8 cellular contexts compared by ENCODE assay signal in genomic region chr9:97222393-97222792, GRCh38.
DNase-seq lines count a peak whose midpoint lies in the region; ATAC-seq and TF ChIP-seq lines count a peak whose summit lies in the region.
"Not testable (repeated sequence)": the region's sequence is repeated elsewhere in the genome, so short reads cannot be mapped to it uniquely, and the experiment has no call there.

No MANE protein-coding gene starts in this region.

- H3K27me3 Mint-ChIP-seq in Calu3 (ENCODE audit: unreplicated experiment) (peaks cover 16% of the 10 kb centered on the region), nephron progenitor cell (ENCODE audit: low read depth, poor library complexity) (peaks cover 63% of the 10 kb centered on the region)
- peaks cover 48% of the 10 kb centered on the region for H3K27me3 Mint-ChIP-seq in activated CD8-positive, alpha-beta T cell treated with anti-CD3 and anti-CD28 coated beads, Interleukin-2, amount 10 ng/mL, durations not matched to agents 7 days and 5 days (ENCODE audit: low read depth)
- H3K27me3 Mint-ChIP-seq in stimulated activated naive CD8-positive, alpha-beta T cell treated with anti-CD3 and anti-CD28 coated beads, Interleukin-15, amount 100 ng/mL, for 72 hours: peaks cover 72% of the 10 kb centered on the region

- peak overlapping the region; percentile 93 for H3K4me2 ChIP-seq in KMS-11

- H3K4me3 Mint-ChIP-seq in Calu3 (ENCODE audit: low read depth, unreplicated experiment): peak overlapping the region; percentile 72
- H3K4me3 Mint-ChIP-seq in activated CD8-positive, alpha-beta T cell treated with anti-CD3 and anti-CD28 coated beads, Interleukin-2, amount 10 ng/mL, durations not matched to agents 7 days and 5 days: peak overlapping the region; percentile 8
- H3K4me3 Mint-ChIP-seq in nephron progenitor cell: peak overlapping the region; percentile 57
- H3K4me3 Mint-ChIP-seq in stimulated activated naive CD8-positive, alpha-beta T cell treated with anti-CD3 and anti-CD28 coated beads, Interleukin-15, amount 100 ng/mL, for 72 hours: peak overlapping the region; percentile 9 to 92

- not testable (repeated sequence) for H3K79me2 ChIP-seq in KMS-11 (ENCODE audit: insufficient read depth, low read depth)

- H3K9ac ChIP-seq in KMS-11: not testable (repeated sequence)
- H3K9ac ChIP-seq in iPS-18a (ENCODE audit: low read length): peak overlapping the region; percentile 87

- CTCF ChIA-PET in Calu3 (lab: Charles Lee): not testable (repeated sequence)
- CTCF ChIA-PET in activated CD8-positive, alpha-beta T cell treated with anti-CD3 and anti-CD28 coated beads, Interleukin-2, amount 10 ng/mL, durations not matched to agents 7 days and 5 days (lab: Charles Lee): interaction anchor here (0.9 to 1.6 kb wide), 3 partner anchors 16 to 368 kb away, joined by 3 to 5 read pairs (median 4); partner anchors contain the start of gene ZNF782

- H4K20me1 ChIP-seq in KMS-11 (ENCODE audit: insufficient read depth): not testable (repeated sequence)

- H3K4me1 Mint-ChIP-seq in Calu3 (ENCODE audit: low read depth, unreplicated experiment); activated CD8-positive, alpha-beta T cell treated with anti-CD3 and anti-CD28 coated beads, Interleukin-2, amount 10 ng/mL, durations not matched to agents 7 days and 5 days (ENCODE audit: low read depth); stimulated activated naive CD8-positive, alpha-beta T cell treated with anti-CD3 and anti-CD28 coated beads, Interleukin-15, amount 100 ng/mL, for 72 hours: not testable (repeated sequence)
- peaks cover 11% of the 10 kb centered on the region for H3K4me1 Mint-ChIP-seq in nephron progenitor cell

- not testable (repeated sequence) for H3K27me3 ChIP-seq in KMS-11 (ENCODE audit: insufficient read depth, low read depth)
- H3K27me3 ChIP-seq in ectodermal cell (ENCODE audit: control insufficient read depth, insufficient read depth, low read length, poor library complexity, severe bottlenecking) (peaks cover 47% of the 10 kb centered on the region), iPS-18a (ENCODE audit: control insufficient read depth, insufficient read depth, low read length) (peaks cover 23% of the 10 kb centered on the region)

- H3K27ac Mint-ChIP-seq in Calu3 (ENCODE audit: unreplicated experiment); activated CD8-positive, alpha-beta T cell treated with anti-CD3 and anti-CD28 coated beads, Interleukin-2, amount 10 ng/mL, durations not matched to agents 7 days and 5 days; nephron progenitor cell; stimulated activated naive CD8-positive, alpha-beta T cell treated with anti-CD3 and anti-CD28 coated beads, Interleukin-15, amount 100 ng/mL, for 72 hours: not testable (repeated sequence)

- H3K4me1 ChIP-seq in KMS-11 (ENCODE audit: low read depth, poor library complexity, severe bottlenecking); ectodermal cell (ENCODE audit: control insufficient read depth, insufficient read depth, low read length); iPS-18a (ENCODE audit: control insufficient read depth, low read depth, low read length): not testable (repeated sequence)

- not testable (repeated sequence) for TF ChIP-seq CTCF in Calu3 (IDR thresholded peaks at IDR 0.05; ENCODE audit: unreplicated experiment); KMS-11 (conservative IDR thresholded peaks at IDR 0.05; ENCODE audit: low read depth, low read length); nephron progenitor cell (IDR thresholded peaks at IDR 0.05)

- H3K9me3 Mint-ChIP-seq in Calu3 (ENCODE audit: low read depth, unreplicated experiment); activated CD8-positive, alpha-beta T cell treated with anti-CD3 and anti-CD28 coated beads, Interleukin-2, amount 10 ng/mL, durations not matched to agents 7 days and 5 days (ENCODE audit: insufficient read depth); nephron progenitor cell; stimulated activated naive CD8-positive, alpha-beta T cell treated with anti-CD3 and anti-CD28 coated beads, Interleukin-15, amount 100 ng/mL, for 72 hours: not testable (repeated sequence)

- WGBS in ectodermal cell, 2 experiments: 1% methylated on average over 21 of the region's 21 CpGs

- not testable (repeated sequence) for ATAC-seq in activated CD8-positive, alpha-beta T cell treated with anti-CD3 and anti-CD28 coated beads, Interleukin-2, amount 10 ng/mL, durations not matched to agents 7 days and 5 days; stimulated activated naive CD8-positive, alpha-beta T cell treated with anti-CD3 and anti-CD28 coated beads, Interleukin-15, amount 100 ng/mL, for 72 hours

- not testable (repeated sequence) for BruUV-seq in Calu3 (replicated peaks; lab: Mats Ljungman, UMichigan)

- H3K27ac ChIP-seq in KMS-11: peak overlapping the region; percentile 51; the same call in 1 of the 2 replicates
- H3K27ac ChIP-seq in ectodermal cell (ENCODE audit: insufficient read depth, low read depth, low read length, poor library complexity, severe bottlenecking); iPS-18a (ENCODE audit: low read length): not testable (repeated sequence)

- POLR2A ChIA-PET in activated CD8-positive, alpha-beta T cell treated with anti-CD3 and anti-CD28 coated beads, Interleukin-2, amount 10 ng/mL, durations not matched to agents 7 days and 5 days (lab: Charles Lee): not testable (repeated sequence)

- H2AFZ ChIP-seq in KMS-11 (ENCODE audit: low read depth): peak overlapping the region; percentile 93; the same call in 1 of the 2 replicates

- H3K36me3 Mint-ChIP-seq in Calu3 (ENCODE audit: insufficient read depth, unreplicated experiment); activated CD8-positive, alpha-beta T cell treated with anti-CD3 and anti-CD28 coated beads, Interleukin-2, amount 10 ng/mL, durations not matched to agents 7 days and 5 days (ENCODE audit: low read depth); nephron progenitor cell (ENCODE audit: low read depth): not testable (repeated sequence)

- peak; percentile 6 for DNase-seq in Calu3
- peak; percentile 57 for DNase-seq in NCI-H748 (lab: John Stamatoyannopoulos, UW; ENCODE audit: unreplicated experiment)
- DNase-seq in activated CD8-positive, alpha-beta T cell treated with anti-CD3 and anti-CD28 coated beads, Interleukin-2, amount 10 ng/mL, durations not matched to agents 7 days and 5 days; stimulated activated naive CD8-positive, alpha-beta T cell treated with anti-CD3 and anti-CD28 coated beads, Interleukin-15, amount 100 ng/mL, for 72 hours: not testable (repeated sequence)
- peak; percentile 41 for DNase-seq in nephron progenitor cell

- H3K4me3 ChIP-seq in KMS-11 (IDR thresholded peaks at IDR 0.05; ENCODE audit: insufficient read depth, low read depth, low read length): not testable (repeated sequence)
- H3K4me3 ChIP-seq in ectodermal cell (ENCODE audit: insufficient read depth, low read depth, low read length) (peak overlapping the region; percentile 39), iPS-18a (ENCODE audit: low read length) (peak overlapping the region; percentile 76)

- H3K9me3 ChIP-seq in ectodermal cell (ENCODE audit: control insufficient read depth, low read length); iPS-18a (ENCODE audit: control insufficient read depth, low read depth, low read length): not testable (repeated sequence)

- not testable (repeated sequence) for H3K36me3 ChIP-seq in KMS-11 (ENCODE audit: insufficient read depth); ectodermal cell (ENCODE audit: control insufficient read depth, insufficient read depth, low read length); iPS-18a (ENCODE audit: control insufficient read depth, low read depth, low read length)

- intact Hi-C loops in Calu3 (cut with micrococcal nuclease; ENCODE audit: unreplicated experiment): not testable (repeated sequence)

Comparison
In these comparisons a context has a peak if more than half of its experiments do, and no peak if none do; other contexts are left out.
1. H3K4me3 Mint-ChIP-seq: peak in every context shown above with its lines; median percentile 72 in Calu3; 57 in nephron progenitor cell; 50 in stimulated activated naive CD8-positive, alpha-beta T cell treated with anti-CD3 and anti-CD28 coated beads, Interleukin-15, amount 100 ng/mL, for 72 hours; 8 in activated CD8-positive, alpha-beta T cell treated with anti-CD3 and anti-CD28 coated beads, Interleukin-2, amount 10 ng/mL, durations not matched to agents 7 days and 5 days.